ENCODE assay signal across 14 cellular contexts in the genomic region with DNA sequence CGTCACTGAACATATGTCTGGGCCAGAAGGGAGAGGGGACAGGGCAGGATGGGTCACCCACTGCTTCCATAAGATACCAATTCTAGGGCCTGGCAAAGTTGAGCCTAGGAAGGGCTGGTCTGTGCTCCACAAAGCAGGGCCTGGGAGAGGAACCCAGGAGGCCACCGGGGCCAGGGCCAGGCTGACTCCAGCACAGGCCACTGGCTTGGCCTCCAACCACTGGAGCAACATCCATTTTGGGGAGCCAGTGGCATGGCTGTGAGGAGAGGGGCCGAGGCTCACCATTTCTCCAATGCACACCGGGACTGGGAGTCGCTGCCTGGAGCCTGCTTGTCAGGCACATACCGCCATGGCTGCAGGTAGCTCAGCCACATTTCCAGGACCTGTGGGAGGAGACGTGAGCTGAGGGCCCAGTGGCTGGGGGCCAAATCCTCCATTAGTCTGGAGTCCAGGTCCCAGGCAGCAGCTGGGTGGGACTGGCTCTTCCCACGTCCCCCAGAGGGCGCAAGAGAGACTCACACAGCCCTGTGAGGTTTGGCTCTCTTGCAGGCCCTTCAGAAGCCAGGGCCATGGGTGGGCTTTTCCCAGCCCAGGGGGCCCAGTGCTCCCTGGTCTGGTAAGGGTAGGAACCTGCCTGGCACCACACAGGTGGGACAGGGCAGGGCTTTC. TPM values are rescaled to one million over a fixed set of nuclear protein-coding genes. Genes with fewer than 3 reads are reported as not detected.
DNase-seq lines count a peak whose midpoint lies in the region; ATAC-seq, FAIRE-seq and TF ChIP-seq lines count a peak whose summit lies in the region.
"Had no signal": no experiment of that assay in that cellular context is flagged by ENCODE, and none has a peak within 500 bp of the region (broad histone marks: within the 10 kb centered on the region; RNA-seq: fewer than 3 reads in every experiment).

No MANE protein-coding gene starts in this region.

- peaks cover 0 to 18% of the 10 kb centered on the region in 2 donors for H3K9me3 ChIP-seq in breast epithelium
- no peaks in the 10 kb centered on the region for H3K9me3 ChIP-seq in HEK293 (ENCODE audit: control insufficient read depth, insufficient read depth, low read depth, low read length)
- H3K9me3 ChIP-seq in Panc1 (ENCODE audit: control insufficient read depth, insufficient read depth, low read depth, low read length) = no peaks in the 10 kb centered on the region
- H3K9me3 ChIP-seq in spleen = peaks cover 0 to 36% (median 3%) of the 10 kb centered on the region in 8 donors

- TF ChIP-seq CTCF in MCF 10A (IDR thresholded peaks at IDR 0.05; ENCODE audit: unreplicated experiment) (peak; percentile 26), breast epithelium (IDR thresholded peaks at IDR 0.05) (no peak), HEK293 (tag by site-specific recombination; IDR thresholded peaks at IDR 0.05) (peak; percentile 26; the same call in 1 of the 2 replicates), Panc1 (IDR thresholded peaks at IDR 0.05) (peak; percentile 68), spleen (IDR thresholded peaks at IDR 0.05 in 8 of 11, conservative IDR thresholded peaks at IDR 0.05 in 3 of 11) (peak in 5 of 11 experiments; percentile 5 to 28 (median 9)), dorsolateral prefrontal cortex (IDR thresholded peaks at IDR 0.05 in 54 of 56, conservative IDR thresholded peaks at IDR 0.05 in 2 of 56; ENCODE audit: low read depth in 1 of 56, partially characterized antibody in 56 of 56) (peak in 2 of 56 donors; percentile 13 to 17)

- FAIRE-seq in RCC 7860 (lab: Jason Lieb, UNC) = no peak

- H3K27me3 ChIP-seq in breast epithelium = no peaks in the 10 kb centered on the region
- H3K27me3 ChIP-seq in Panc1 (ENCODE audit: control insufficient read depth, insufficient read depth, low read length) = no peaks in the 10 kb centered on the region
- H3K27me3 ChIP-seq in spleen (replicated peaks in 1 of 7) = no peaks in the 10 kb centered on the region
- peaks cover 0 to 14% (median 0%) of the 10 kb centered on the region in 45 donors for H3K27me3 ChIP-seq in dorsolateral prefrontal cortex

- H3K27ac Mint-ChIP-seq in MCF 10A (ENCODE audit: low read depth, unreplicated experiment) = no peak overlapping the region
- peak overlapping the region in 1 of 2 donors; percentile 52 for H3K27ac Mint-ChIP-seq in stimulated activated naive CD8-positive, alpha-beta T cell treated with anti-CD3 and anti-CD28 coated beads, Interleukin-15, amount 100 ng/mL, for 72 hours
- H3K27ac Mint-ChIP-seq: activated CD8-positive, alpha-beta memory T cell treated with anti-CD3 and anti-CD28 coated beads, Interleukin-2, amount 10 ng/mL, durations not matched to agents 7 days and 5 days; CD8-positive, alpha-beta T cell had no signal

- no peak overlapping the region for H3K27ac ChIP-seq in breast epithelium
- H3K27ac ChIP-seq in HEK293 (ENCODE audit: extremely low read depth, low read depth, low read length) = no peak overlapping the region
- no peak overlapping the region for H3K27ac ChIP-seq in Panc1 (ENCODE audit: low read length)
- H3K27ac ChIP-seq in spleen = no peak overlapping the region
- H3K27ac ChIP-seq in dorsolateral prefrontal cortex = no peak overlapping the region

- H3K27me3 Mint-ChIP-seq in MCF 10A (ENCODE audit: insufficient read depth, unreplicated experiment) = no peaks in the 10 kb centered on the region
- peaks cover 7% of the 10 kb centered on the region for H3K27me3 Mint-ChIP-seq in stimulated activated naive CD8-positive, alpha-beta T cell treated with anti-CD3 and anti-CD28 coated beads, Interleukin-15, amount 100 ng/mL, for 72 hours
- H3K27me3 Mint-ChIP-seq: activated CD8-positive, alpha-beta memory T cell treated with anti-CD3 and anti-CD28 coated beads, Interleukin-2, amount 10 ng/mL, durations not matched to agents 7 days and 5 days had no signal

- WGBS in spleen, 5 donors = 78 to 96% (median 84%) methylated on average over 3 to 9 of the region's 9 CpGs

- intact Hi-C loops in MCF 10A (cut with micrococcal nuclease) = loop anchor here (5.0 kb wide), 1 partner anchor 133 kb away; no protein-coding TSS in a partner anchor
- intact Hi-C loops in breast epithelium (cut with DNase I; ENCODE audit: low total_unique reads) = no loop called here
- intact Hi-C loops in Panc1 (cut with micrococcal nuclease; ENCODE audit: unreplicated experiment) = no loop called here
- intact Hi-C loops in spleen (cut with DNase I; ENCODE audit: low total_unique reads) = no loop called here
- intact Hi-C loops in dorsolateral prefrontal cortex (cut with DNase I) = no loop called here

- 0 out of 2 replicates have a peak, but pooled peaks have one; percentile 51 for ATAC-seq in Panc1
- ATAC-seq in stimulated activated naive CD8-positive, alpha-beta T cell treated with anti-CD3 and anti-CD28 coated beads, Interleukin-15, amount 100 ng/mL, for 72 hours = no peak
- ATAC-seq: activated CD8-positive, alpha-beta memory T cell treated with anti-CD3 and anti-CD28 coated beads, Interleukin-2, amount 10 ng/mL, durations not matched to agents 7 days and 5 days; CD8-positive, alpha-beta T cell; mucosa of descending colon had no signal

- BruUV-seq in MCF 10A (replicated peaks; lab: Mats Ljungman, UMichigan) (no TSS peak), Panc1 (replicated peaks; lab: Mats Ljungman, UMichigan) (no TSS peak)

- H3K36me3 Mint-ChIP-seq in MCF 10A (ENCODE audit: insufficient read depth, unreplicated experiment) = no peaks in the 10 kb centered on the region
- H3K36me3 Mint-ChIP-seq: activated CD8-positive, alpha-beta memory T cell treated with anti-CD3 and anti-CD28 coated beads, Interleukin-2, amount 10 ng/mL, durations not matched to agents 7 days and 5 days; CD8-positive, alpha-beta T cell had no signal

- H3K4me3 ChIP-seq in breast epithelium = no peak overlapping the region
- H3K4me3 ChIP-seq in HEK293 (ENCODE audit: low read depth, low read length) = no peak overlapping the region
- H3K4me3 ChIP-seq in Panc1 (ENCODE audit: low read depth in 2 of 2, low read length in 2 of 2) = no peak overlapping the region
- no peak overlapping the region for H3K4me3 ChIP-seq in spleen
- H3K4me3 ChIP-seq in dorsolateral prefrontal cortex = no peak overlapping the region
- H3K4me3 ChIP-seq: mucosa of descending colon had no signal

- TF ChIP-seq POLR2A in breast epithelium (IDR thresholded peaks at IDR 0.05) (no peak), spleen (IDR thresholded peaks at IDR 0.05) (no peak)

- DNase-seq in MCF 10A (ENCODE audit: unreplicated experiment) = no peak
- no peak for DNase-seq in breast epithelium (ENCODE audit: low spot score in 2 of 2)
- DNase-seq in Panc1 (ENCODE audit: low read depth, low spot score) = no peak
- DNase-seq in stimulated activated naive CD8-positive, alpha-beta T cell treated with anti-CD3 and anti-CD28 coated beads, Interleukin-15, amount 100 ng/mL, for 72 hours = peak; percentile 11 to 23
- DNase-seq in RCC 7860 (ENCODE audit: low spot score) = no peak
- DNase-seq in spleen = no peak
- DNase-seq in dorsolateral prefrontal cortex = no peak
- DNase-seq: activated CD8-positive, alpha-beta memory T cell treated with anti-CD3 and anti-CD28 coated beads, Interleukin-2, amount 10 ng/mL, durations not matched to agents 7 days and 5 days; CD8-positive, alpha-beta T cell; dermis blood vessel endothelial cell; mucosa of descending colon; NCI-H1048 had no signal

- POLR2A ChIA-PET in MCF 10A (lab: Yijun Ruan, JAX) = no interaction called here
- POLR2A ChIA-PET in HEK293 (lab: Yijun Ruan, JAX) = no interaction called here
- POLR2A ChIA-PET in Panc1 (lab: Charles Lee) = interaction anchor here (0.5 kb wide), 1 partner anchor 72 kb away, joined by 4 read pairs; no protein-coding TSS in a partner anchor

- CTCF ChIA-PET in MCF 10A (lab: Yijun Ruan, JAX) (interaction anchor here (0.7 to 1.0 kb wide), 2 partner anchors 11 to 19 kb away, joined by 3 read pairs; no protein-coding TSS in a partner anchor), HEK293 (lab: Yijun Ruan, JAX) (interaction anchor here (0.6 to 1.3 kb wide), 2 partner anchors 173 to 192 kb away, joined by 3 read pairs; no protein-coding TSS in a partner anchor), Panc1 (lab: Charles Lee) (no interaction called here)

- no peaks in the 10 kb centered on the region for H3K4me1 ChIP-seq in breast epithelium
- no peaks in the 10 kb centered on the region for H3K4me1 ChIP-seq in HEK293 (ENCODE audit: control insufficient read depth, insufficient read depth, low read length)
- no peaks in the 10 kb centered on the region for H3K4me1 ChIP-seq in Panc1 (ENCODE audit: control insufficient read depth, insufficient read depth, low read length)
- peaks cover 0 to 11% (median 0%) of the 10 kb centered on the region in 6 donors for H3K4me1 ChIP-seq in spleen

- H3K9me3 Mint-ChIP-seq in MCF 10A (ENCODE audit: unreplicated experiment) = peaks cover 4% of the 10 kb centered on the region
- H3K9me3 Mint-ChIP-seq in stimulated activated naive CD8-positive, alpha-beta T cell treated with anti-CD3 and anti-CD28 coated beads, Interleukin-15, amount 100 ng/mL, for 72 hours = peaks cover 0 to 11% of the 10 kb centered on the region in 2 donors

- no peak overlapping the region for H3K4me3 Mint-ChIP-seq in MCF 10A (ENCODE audit: unreplicated experiment)
- H3K4me3 Mint-ChIP-seq in stimulated activated naive CD8-positive, alpha-beta T cell treated with anti-CD3 and anti-CD28 coated beads, Interleukin-15, amount 100 ng/mL, for 72 hours = no peak overlapping the region
- H3K4me3 Mint-ChIP-seq: activated CD8-positive, alpha-beta memory T cell treated with anti-CD3 and anti-CD28 coated beads, Interleukin-2, amount 10 ng/mL, durations not matched to agents 7 days and 5 days; CD8-positive, alpha-beta T cell had no signal

- H3K4me1 Mint-ChIP-seq in MCF 10A (ENCODE audit: insufficient read depth, unreplicated experiment) = no peaks in the 10 kb centered on the region
- no peaks in the 10 kb centered on the region for H3K4me1 Mint-ChIP-seq in stimulated activated naive CD8-positive, alpha-beta T cell treated with anti-CD3 and anti-CD28 coated beads, Interleukin-15, amount 100 ng/mL, for 72 hours
- H3K4me1 Mint-ChIP-seq: activated CD8-positive, alpha-beta memory T cell treated with anti-CD3 and anti-CD28 coated beads, Interleukin-2, amount 10 ng/mL, durations not matched to agents 7 days and 5 days had no signal

- in situ Hi-C loops in Panc1 (cut with HindIII; ENCODE audit: low pct_unique_long_range_greater_than_20kb, low sequenced_read_pairs) = no loop called here

- H3K36me3 ChIP-seq in breast epithelium (no peaks in the 10 kb centered on the region), HEK293 (ENCODE audit: control insufficient read depth in 2 of 2, insufficient read depth in 1 of 2, low read length in 2 of 2) (no peaks in the 10 kb centered on the region), Panc1 (ENCODE audit: control insufficient read depth, insufficient read depth, low read length) (no peaks in the 10 kb centered on the region), spleen (no peaks in the 10 kb centered on the region)

TF ChIP-seq in HEK293, 187 proteins besides CTCF, POLR2A, EP300 and RAD21 (continues in another document):
- no peak for TF ChIP-seq ZNF214 (tag by site-specific recombination; IDR thresholded peaks at IDR 0.05; ENCODE audit: borderline replicate concordance)
- TF ChIP-seq SALL2 (tag by site-specific recombination; IDR thresholded peaks at IDR 0.05; ENCODE audit: borderline replicate concordance) = no peak

RNA-seq across cellular contexts. Expression of a gene that starts 27.7 kb away (rescaled TPM):
- not detected in 2 replicates for total RNA-seq in MCF 10A (2022)
- total RNA-seq in breast epithelium = not detected
- not detected for total RNA-seq in Panc1 (2021; ENCODE audit: unreplicated experiment)
- not detected for polyA plus RNA-seq in Panc1 (2012; ENCODE audit: insufficient read length)
- not detected for total RNA-seq in spleen
- polyA plus RNA-seq in spleen = not detected
- not detected for total RNA-seq in dorsolateral prefrontal cortex
- total RNA-seq: activated CD8-positive, alpha-beta memory T cell treated with anti-CD3 and anti-CD28 coated beads, Interleukin-2, amount 10 ng/mL, durations not matched to agents 7 days and 5 days; CD8-positive, alpha-beta T cell; dermis blood vessel endothelial cell; mucosa of descending colon; T-helper 1 cell treated with Interleukin-12 subunit alpha and Interleukin-12 subunit beta and Interleukin-4 antibody, amounts not matched to agents 30 ng/mL and 1 ng/mL, for 36 hours had no signal

Comparison
In these comparisons a context has a peak if more than half of its experiments do, and no peak if none do; other contexts are left out.
1. CTCF ChIP-seq: peak in MCF 10A (single experiment), HEK293 (single experiment) and Panc1 (single experiment); none in breast epithelium (0 of 3).
2. DNase-seq: peak in stimulated activated naive CD8-positive, alpha-beta T cell treated with anti-CD3 and anti-CD28 coated beads, Interleukin-15, amount 100 ng/mL, for 72 hours (2 of 2); none in MCF 10A (single experiment), breast epithelium (0 of 2), Panc1 (single experiment), RCC 7860 (single experiment), spleen (single experiment) and dorsolateral prefrontal cortex (0 of 10).